1 cellular context compared by ENCODE assay signal in genomic region chr11:130124096-130124495, GRCh38.
A peak's percentile ranks its signal among the peaks of the same experiment; 100 is the strongest.
TF ChIP-seq lines count a peak whose summit lies in the region.

No MANE protein-coding gene starts in this region.

TF ChIP-seq in HepG2, 621 proteins besides CTCF, POLR2A, EP300 and RAD21 (continued from another document):
- TF ChIP-seq BRF2 (CRISPR knock-in tag; IDR thresholded peaks at IDR 0.05) (no peak), DBP (CRISPR knock-in tag; IDR thresholded peaks at IDR 0.05; ENCODE audit: not compliant biosample characterization) (no peak), ZNF616 (CRISPR knock-in tag; IDR thresholded peaks at IDR 0.05; ENCODE audit: low read depth) (no peak), TCF12 (IDR thresholded peaks at IDR 0.05) (no peak), TCF12 (CRISPR knock-in tag; IDR thresholded peaks at IDR 0.05) (no peak), TCF7 (IDR thresholded peaks at IDR 0.05; ENCODE audit: low read depth) (peak; percentile 51; the same call in 1 of the 2 replicates), KDM5A (IDR thresholded peaks at IDR 0.05; ENCODE audit: borderline replicate concordance, low read length) (no peak), MTF1 (CRISPR knock-in tag; IDR thresholded peaks at IDR 0.05) (no peak), NFAT5 (CRISPR knock-in tag; IDR thresholded peaks at IDR 0.05) (no peak), TEAD2 (CRISPR knock-in tag; IDR thresholded peaks at IDR 0.05) (no peak), AHDC1 (CRISPR knock-in tag; IDR thresholded peaks at IDR 0.05; ENCODE audit: borderline replicate concordance) (peak; percentile 84)
